1 cellular context compared by ENCODE assay signal in the genomic region with DNA sequence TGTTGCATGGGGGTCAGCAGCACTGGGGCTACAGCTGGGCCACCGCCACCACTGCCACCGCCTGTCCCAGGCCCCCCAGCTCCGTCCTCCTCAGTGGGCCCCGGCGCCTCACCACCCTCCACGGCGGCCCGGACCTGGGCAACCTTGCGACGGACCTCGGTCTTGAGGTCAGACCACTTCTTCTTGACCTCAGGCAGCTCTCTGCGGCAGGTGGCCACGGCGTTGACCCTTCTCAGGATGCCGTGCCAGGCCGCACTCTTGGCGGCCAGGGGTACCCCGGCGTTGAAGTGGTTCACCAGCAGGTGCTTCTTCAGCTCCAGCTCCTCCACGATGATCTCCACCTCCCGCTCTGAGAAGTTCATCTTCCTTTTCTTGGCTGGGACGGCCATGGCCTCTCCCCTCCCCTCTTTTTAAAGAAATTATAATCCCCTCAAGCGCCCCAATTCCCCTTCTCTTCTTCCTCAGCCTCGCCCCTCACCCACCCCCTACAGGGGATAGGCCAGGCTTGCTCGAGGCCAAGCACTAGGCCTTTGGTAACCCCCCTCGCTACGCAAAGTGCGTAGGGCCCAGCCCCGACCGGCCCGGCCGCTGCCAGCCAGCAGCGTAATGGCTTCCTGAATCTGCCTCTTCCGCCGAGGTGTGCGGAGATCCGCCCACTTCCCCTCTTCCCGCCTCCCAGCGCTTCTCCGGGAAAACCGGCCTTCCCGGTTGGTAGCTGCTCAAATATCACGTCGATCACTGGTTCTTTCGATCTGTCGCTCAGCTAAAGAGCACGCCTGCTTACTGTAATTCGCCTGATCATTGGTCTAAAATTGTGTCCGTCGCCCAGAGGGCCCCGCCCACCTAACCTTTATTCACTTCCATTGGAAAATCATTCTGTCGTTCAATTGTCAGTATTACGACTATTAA.
A peak's percentile ranks its signal among the peaks of the same experiment; 100 is the strongest.
TF ChIP-seq lines count a peak whose summit lies in the region.

A gene with protein sequence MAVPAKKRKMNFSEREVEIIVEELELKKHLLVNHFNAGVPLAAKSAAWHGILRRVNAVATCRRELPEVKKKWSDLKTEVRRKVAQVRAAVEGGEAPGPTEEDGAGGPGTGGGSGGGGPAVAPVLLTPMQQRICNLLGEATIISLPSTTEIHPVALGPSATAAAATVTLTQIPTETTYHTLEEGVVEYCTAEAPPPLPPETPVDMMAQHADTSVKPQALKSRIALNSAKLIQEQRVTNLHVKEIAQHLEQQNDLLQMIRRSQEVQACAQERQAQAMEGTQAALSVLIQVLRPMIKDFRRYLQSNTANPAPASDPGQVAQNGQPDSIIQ (minus strand): TSS at position 608 of the 909 bp plus-strand sequence. CDS start 219 bp downstream, at position 389.

TF ChIP-seq in HepG2, 621 proteins besides CTCF, POLR2A, EP300 and RAD21 (continued from another document and continues in another):
- TF ChIP-seq, protein P1, sequence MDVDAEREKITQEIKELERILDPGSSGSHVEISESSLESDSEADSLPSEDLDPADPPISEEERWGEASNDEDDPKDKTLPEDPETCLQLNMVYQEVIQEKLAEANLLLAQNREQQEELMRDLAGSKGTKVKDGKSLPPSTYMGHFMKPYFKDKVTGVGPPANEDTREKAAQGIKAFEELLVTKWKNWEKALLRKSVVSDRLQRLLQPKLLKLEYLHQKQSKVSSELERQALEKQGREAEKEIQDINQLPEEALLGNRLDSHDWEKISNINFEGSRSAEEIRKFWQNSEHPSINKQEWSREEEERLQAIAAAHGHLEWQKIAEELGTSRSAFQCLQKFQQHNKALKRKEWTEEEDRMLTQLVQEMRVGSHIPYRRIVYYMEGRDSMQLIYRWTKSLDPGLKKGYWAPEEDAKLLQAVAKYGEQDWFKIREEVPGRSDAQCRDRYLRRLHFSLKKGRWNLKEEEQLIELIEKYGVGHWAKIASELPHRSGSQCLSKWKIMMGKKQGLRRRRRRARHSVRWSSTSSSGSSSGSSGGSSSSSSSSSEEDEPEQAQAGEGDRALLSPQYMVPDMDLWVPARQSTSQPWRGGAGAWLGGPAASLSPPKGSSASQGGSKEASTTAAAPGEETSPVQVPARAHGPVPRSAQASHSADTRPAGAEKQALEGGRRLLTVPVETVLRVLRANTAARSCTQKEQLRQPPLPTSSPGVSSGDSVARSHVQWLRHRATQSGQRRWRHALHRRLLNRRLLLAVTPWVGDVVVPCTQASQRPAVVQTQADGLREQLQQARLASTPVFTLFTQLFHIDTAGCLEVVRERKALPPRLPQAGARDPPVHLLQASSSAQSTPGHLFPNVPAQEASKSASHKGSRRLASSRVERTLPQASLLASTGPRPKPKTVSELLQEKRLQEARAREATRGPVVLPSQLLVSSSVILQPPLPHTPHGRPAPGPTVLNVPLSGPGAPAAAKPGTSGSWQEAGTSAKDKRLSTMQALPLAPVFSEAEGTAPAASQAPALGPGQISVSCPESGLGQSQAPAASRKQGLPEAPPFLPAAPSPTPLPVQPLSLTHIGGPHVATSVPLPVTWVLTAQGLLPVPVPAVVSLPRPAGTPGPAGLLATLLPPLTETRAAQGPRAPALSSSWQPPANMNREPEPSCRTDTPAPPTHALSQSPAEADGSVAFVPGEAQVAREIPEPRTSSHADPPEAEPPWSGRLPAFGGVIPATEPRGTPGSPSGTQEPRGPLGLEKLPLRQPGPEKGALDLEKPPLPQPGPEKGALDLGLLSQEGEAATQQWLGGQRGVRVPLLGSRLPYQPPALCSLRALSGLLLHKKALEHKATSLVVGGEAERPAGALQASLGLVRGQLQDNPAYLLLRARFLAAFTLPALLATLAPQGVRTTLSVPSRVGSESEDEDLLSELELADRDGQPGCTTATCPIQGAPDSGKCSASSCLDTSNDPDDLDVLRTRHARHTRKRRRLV (CRISPR knock-in tag; IDR thresholded peaks at IDR 0.05), result 0 out of 2 replicates have a peak, but pooled peaks have one; percentile 27
- TF ChIP-seq, protein P2, sequence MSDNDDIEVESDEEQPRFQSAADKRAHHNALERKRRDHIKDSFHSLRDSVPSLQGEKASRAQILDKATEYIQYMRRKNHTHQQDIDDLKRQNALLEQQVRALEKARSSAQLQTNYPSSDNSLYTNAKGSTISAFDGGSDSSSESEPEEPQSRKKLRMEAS (IDR thresholded peaks at IDR 0.05), result peak; percentile 36; the same call in 1 of the 2 replicates
- TF ChIP-seq ZC3H13 (CRISPR knock-in tag; IDR thresholded peaks at IDR 0.05), result no peak
- TF ChIP-seq ZNF577 (CRISPR knock-in tag; IDR thresholded peaks at IDR 0.05; ENCODE audit: borderline replicate concordance, low read depth), result no peak
- TF ChIP-seq TGIF2 (CRISPR knock-in tag; IDR thresholded peaks at IDR 0.05), result no peak
- TF ChIP-seq BRD4 (CRISPR knock-in tag; IDR thresholded peaks at IDR 0.05), result peak; percentile 28; the same call in 1 of the 2 replicates
- 0 out of 2 replicates have a peak, but pooled peaks have one; percentile 3 for TF ChIP-seq ZFYVE20 (CRISPR knock-in tag; IDR thresholded peaks at IDR 0.05; ENCODE audit: borderline replicate concordance, low read depth)
- no peak for TF ChIP-seq SUZ12 (IDR thresholded peaks at IDR 0.05; ENCODE audit: low read depth, low read length)
- TF ChIP-seq HIVEP1 (CRISPR knock-in tag; IDR thresholded peaks at IDR 0.05), result peak; percentile 41; the same call in 1 of the 2 replicates
- TF ChIP-seq ZNF333 (CRISPR knock-in tag; IDR thresholded peaks at IDR 0.05; ENCODE audit: borderline replicate concordance), result peak; percentile 48; the same call in 1 of the 2 replicates
- no peak for TF ChIP-seq ZNF773 (CRISPR knock-in tag; IDR thresholded peaks at IDR 0.05; ENCODE audit: borderline replicate concordance)
- peak; percentile 51; the same call in 1 of the 3 replicates for TF ChIP-seq MXI1 (IDR thresholded peaks at IDR 0.05; ENCODE audit: borderline replicate concordance, low read depth, low read length)
- 0 out of 2 replicates have a peak, but pooled peaks have one; percentile 43 for TF ChIP-seq RFXAP (CRISPR knock-in tag; IDR thresholded peaks at IDR 0.05; ENCODE audit: borderline replicate concordance)
- TF ChIP-seq, protein P3, sequence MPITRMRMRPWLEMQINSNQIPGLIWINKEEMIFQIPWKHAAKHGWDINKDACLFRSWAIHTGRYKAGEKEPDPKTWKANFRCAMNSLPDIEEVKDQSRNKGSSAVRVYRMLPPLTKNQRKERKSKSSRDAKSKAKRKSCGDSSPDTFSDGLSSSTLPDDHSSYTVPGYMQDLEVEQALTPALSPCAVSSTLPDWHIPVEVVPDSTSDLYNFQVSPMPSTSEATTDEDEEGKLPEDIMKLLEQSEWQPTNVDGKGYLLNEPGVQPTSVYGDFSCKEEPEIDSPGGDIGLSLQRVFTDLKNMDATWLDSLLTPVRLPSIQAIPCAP (CRISPR knock-in tag; IDR thresholded peaks at IDR 0.05; ENCODE audit: low read depth), result no peak
- 0 out of 2 replicates have a peak, but pooled peaks have one; percentile 44 for TF ChIP-seq ZNF790 (CRISPR knock-in tag; IDR thresholded peaks at IDR 0.05; ENCODE audit: borderline replicate concordance)
- peak; percentile 97 for TF ChIP-seq ZFX (CRISPR knock-in tag; IDR thresholded peaks at IDR 0.05; ENCODE audit: low read depth)
- TF ChIP-seq NFYC (CRISPR knock-in tag; IDR thresholded peaks at IDR 0.05), result peak; percentile 96
- TF ChIP-seq SMYD3 (CRISPR knock-in tag; IDR thresholded peaks at IDR 0.05), result no peak
- no peak for TF ChIP-seq RARG (CRISPR knock-in tag; IDR thresholded peaks at IDR 0.05; ENCODE audit: low read depth)
- TF ChIP-seq MYNN (CRISPR knock-in tag; IDR thresholded peaks at IDR 0.05; ENCODE audit: low read depth), result no peak
- TF ChIP-seq KMT2A (CRISPR knock-in tag; IDR thresholded peaks at IDR 0.05), result no peak
- TF ChIP-seq MAFK (conservative IDR thresholded peaks at IDR 0.05 in 1 of 2, IDR thresholded peaks at IDR 0.05 in 1 of 2; ENCODE audit: low read length in 2 of 2), result no peak
- TF ChIP-seq, protein P4, sequence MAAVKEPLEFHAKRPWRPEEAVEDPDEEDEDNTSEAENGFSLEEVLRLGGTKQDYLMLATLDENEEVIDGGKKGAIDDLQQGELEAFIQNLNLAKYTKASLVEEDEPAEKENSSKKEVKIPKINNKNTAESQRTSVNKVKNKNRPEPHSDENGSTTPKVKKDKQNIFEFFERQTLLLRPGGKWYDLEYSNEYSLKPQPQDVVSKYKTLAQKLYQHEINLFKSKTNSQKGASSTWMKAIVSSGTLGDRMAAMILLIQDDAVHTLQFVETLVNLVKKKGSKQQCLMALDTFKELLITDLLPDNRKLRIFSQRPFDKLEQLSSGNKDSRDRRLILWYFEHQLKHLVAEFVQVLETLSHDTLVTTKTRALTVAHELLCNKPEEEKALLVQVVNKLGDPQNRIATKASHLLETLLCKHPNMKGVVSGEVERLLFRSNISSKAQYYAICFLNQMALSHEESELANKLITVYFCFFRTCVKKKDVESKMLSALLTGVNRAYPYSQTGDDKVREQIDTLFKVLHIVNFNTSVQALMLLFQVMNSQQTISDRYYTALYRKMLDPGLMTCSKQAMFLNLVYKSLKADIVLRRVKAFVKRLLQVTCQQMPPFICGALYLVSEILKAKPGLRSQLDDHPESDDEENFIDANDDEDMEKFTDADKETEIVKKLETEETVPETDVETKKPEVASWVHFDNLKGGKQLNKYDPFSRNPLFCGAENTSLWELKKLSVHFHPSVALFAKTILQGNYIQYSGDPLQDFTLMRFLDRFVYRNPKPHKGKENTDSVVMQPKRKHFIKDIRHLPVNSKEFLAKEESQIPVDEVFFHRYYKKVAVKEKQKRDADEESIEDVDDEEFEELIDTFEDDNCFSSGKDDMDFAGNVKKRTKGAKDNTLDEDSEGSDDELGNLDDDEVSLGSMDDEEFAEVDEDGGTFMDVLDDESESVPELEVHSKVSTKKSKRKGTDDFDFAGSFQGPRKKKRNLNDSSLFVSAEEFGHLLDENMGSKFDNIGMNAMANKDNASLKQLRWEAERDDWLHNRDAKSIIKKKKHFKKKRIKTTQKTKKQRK (IDR thresholded peaks at IDR 0.05; ENCODE audit: low read length), result peak; percentile 99
- TF ChIP-seq TCF12 (IDR thresholded peaks at IDR 0.05), result no peak
- 0 out of 2 replicates have a peak, but pooled peaks have one; percentile 54 for TF ChIP-seq TCF12 (CRISPR knock-in tag; IDR thresholded peaks at IDR 0.05)
- TF ChIP-seq SATB2 (CRISPR knock-in tag; IDR thresholded peaks at IDR 0.05), result no peak
- TF ChIP-seq NAIF1 (CRISPR knock-in tag; IDR thresholded peaks at IDR 0.05; ENCODE audit: borderline replicate concordance), result peak; percentile 100
- TF ChIP-seq KAT8 (CRISPR knock-in tag; IDR thresholded peaks at IDR 0.05), result peak; percentile 65
- peak; percentile 85 for TF ChIP-seq CHD2 (IDR thresholded peaks at IDR 0.05; ENCODE audit: low read depth, low read length)
- peak; percentile 96 for TF ChIP-seq SP1 (IDR thresholded peaks at IDR 0.05)
- TF ChIP-seq SP1 (CRISPR knock-in tag; IDR thresholded peaks at IDR 0.05), result peak; percentile 99
- TF ChIP-seq SMAD1 (CRISPR knock-in tag; IDR thresholded peaks at IDR 0.05; ENCODE audit: borderline replicate concordance, low read depth), result 0 out of 2 replicates have a peak, but pooled peaks have one; percentile 43
- peak; percentile 58 for TF ChIP-seq RBFOX2 (IDR thresholded peaks at IDR 0.05; ENCODE audit: low read depth, low read length)
- TF ChIP-seq ZMAT3 (CRISPR knock-in tag; conservative IDR thresholded peaks at IDR 0.05), result 0 out of 2 replicates have a peak, but pooled peaks have one; percentile 8
- peak; percentile 70; the same call in 1 of the 2 replicates for TF ChIP-seq SP5 (CRISPR knock-in tag; IDR thresholded peaks at IDR 0.05; ENCODE audit: borderline replicate concordance, low read depth)
- TF ChIP-seq ZNF367 (CRISPR knock-in tag; IDR thresholded peaks at IDR 0.05; ENCODE audit: borderline replicate concordance), result no peak
- TF ChIP-seq AKAP8 (CRISPR knock-in tag; IDR thresholded peaks at IDR 0.05), result no peak
- TF ChIP-seq, protein P5, sequence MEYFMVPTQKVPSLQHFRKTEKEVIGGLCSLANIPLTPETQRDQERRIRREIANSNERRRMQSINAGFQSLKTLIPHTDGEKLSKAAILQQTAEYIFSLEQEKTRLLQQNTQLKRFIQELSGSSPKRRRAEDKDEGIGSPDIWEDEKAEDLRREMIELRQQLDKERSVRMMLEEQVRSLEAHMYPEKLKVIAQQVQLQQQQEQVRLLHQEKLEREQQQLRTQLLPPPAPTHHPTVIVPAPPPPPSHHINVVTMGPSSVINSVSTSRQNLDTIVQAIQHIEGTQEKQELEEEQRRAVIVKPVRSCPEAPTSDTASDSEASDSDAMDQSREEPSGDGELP (IDR thresholded peaks at IDR 0.05; ENCODE audit: borderline replicate concordance, low read depth), result no peak
- TF ChIP-seq ZNF709 (CRISPR knock-in tag; IDR thresholded peaks at IDR 0.05), result 0 out of 2 replicates have a peak, but pooled peaks have one; percentile 46
- no peak for TF ChIP-seq KLF11 (CRISPR knock-in tag; IDR thresholded peaks at IDR 0.05)
- no peak for TF ChIP-seq ZNF816 (CRISPR knock-in tag; IDR thresholded peaks at IDR 0.05; ENCODE audit: borderline replicate concordance)
- 0 out of 2 replicates have a peak, but pooled peaks have one; percentile 14 for TF ChIP-seq SMAD3 (CRISPR knock-in tag; IDR thresholded peaks at IDR 0.05)
- TF ChIP-seq LCORL (IDR thresholded peaks at IDR 0.05), result no peak
- TF ChIP-seq LCORL (CRISPR knock-in tag; IDR thresholded peaks at IDR 0.05), result 0 out of 2 replicates have a peak, but pooled peaks have one; percentile 13
- TF ChIP-seq HOXA3 (CRISPR knock-in tag; IDR thresholded peaks at IDR 0.05), result peak; percentile 10; the same call in 1 of the 2 replicates
- TF ChIP-seq TBL1XR1 (IDR thresholded peaks at IDR 0.05; ENCODE audit: borderline replicate concordance, low read length, partially characterized antibody), result peak; percentile 7
- peak; percentile 95 for TF ChIP-seq SP2 (CRISPR knock-in tag; IDR thresholded peaks at IDR 0.05)
- TF ChIP-seq, protein P6, sequence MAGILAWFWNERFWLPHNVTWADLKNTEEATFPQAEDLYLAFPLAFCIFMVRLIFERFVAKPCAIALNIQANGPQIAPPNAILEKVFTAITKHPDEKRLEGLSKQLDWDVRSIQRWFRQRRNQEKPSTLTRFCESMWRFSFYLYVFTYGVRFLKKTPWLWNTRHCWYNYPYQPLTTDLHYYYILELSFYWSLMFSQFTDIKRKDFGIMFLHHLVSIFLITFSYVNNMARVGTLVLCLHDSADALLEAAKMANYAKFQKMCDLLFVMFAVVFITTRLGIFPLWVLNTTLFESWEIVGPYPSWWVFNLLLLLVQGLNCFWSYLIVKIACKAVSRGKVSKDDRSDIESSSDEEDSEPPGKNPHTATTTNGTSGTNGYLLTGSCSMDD (CRISPR knock-in tag; IDR thresholded peaks at IDR 0.05), result no peak
- peak; percentile 6; the same call in 1 of the 2 replicates for TF ChIP-seq SIN3B (IDR thresholded peaks at IDR 0.05; ENCODE audit: low read length)
- TF ChIP-seq ZNF572 (CRISPR knock-in tag; IDR thresholded peaks at IDR 0.05), result 0 out of 2 replicates have a peak, but pooled peaks have one; percentile 17
- TF ChIP-seq HOXA7 (CRISPR knock-in tag; IDR thresholded peaks at IDR 0.05), result no peak
- peak; percentile 10; the same call in 1 of the 2 replicates for TF ChIP-seq ZNF264 (CRISPR knock-in tag; IDR thresholded peaks at IDR 0.05)
- peak; percentile 55; the same call in 1 of the 2 replicates for TF ChIP-seq ZNF761 (CRISPR knock-in tag; conservative IDR thresholded peaks at IDR 0.05)
- TF ChIP-seq ZNF430 (CRISPR knock-in tag; IDR thresholded peaks at IDR 0.05), result no peak
- TF ChIP-seq ZNF777 (CRISPR knock-in tag; IDR thresholded peaks at IDR 0.05), result 0 out of 2 replicates have a peak, but pooled peaks have one; percentile 17
- TF ChIP-seq ZNF350 (CRISPR knock-in tag; IDR thresholded peaks at IDR 0.05; ENCODE audit: borderline replicate concordance, low read depth), result peak; percentile 11; the same call in 1 of the 2 replicates
- TF ChIP-seq HDAC1 (CRISPR knock-in tag; IDR thresholded peaks at IDR 0.05), result peak; percentile 36; the same call in 1 of the 2 replicates
- TF ChIP-seq ZNF354B (CRISPR knock-in tag; IDR thresholded peaks at IDR 0.05), result no peak
- peak; percentile 99 for TF ChIP-seq HNRNPH1 (optimal IDR thresholded peaks at IDR 0.05; ENCODE audit: low read depth, low read length)
- TF ChIP-seq ZNF737 (CRISPR knock-in tag; IDR thresholded peaks at IDR 0.05; ENCODE audit: borderline replicate concordance), result no peak
